ENCODE assay signal across 12 cellular contexts in the genomic region with DNA sequence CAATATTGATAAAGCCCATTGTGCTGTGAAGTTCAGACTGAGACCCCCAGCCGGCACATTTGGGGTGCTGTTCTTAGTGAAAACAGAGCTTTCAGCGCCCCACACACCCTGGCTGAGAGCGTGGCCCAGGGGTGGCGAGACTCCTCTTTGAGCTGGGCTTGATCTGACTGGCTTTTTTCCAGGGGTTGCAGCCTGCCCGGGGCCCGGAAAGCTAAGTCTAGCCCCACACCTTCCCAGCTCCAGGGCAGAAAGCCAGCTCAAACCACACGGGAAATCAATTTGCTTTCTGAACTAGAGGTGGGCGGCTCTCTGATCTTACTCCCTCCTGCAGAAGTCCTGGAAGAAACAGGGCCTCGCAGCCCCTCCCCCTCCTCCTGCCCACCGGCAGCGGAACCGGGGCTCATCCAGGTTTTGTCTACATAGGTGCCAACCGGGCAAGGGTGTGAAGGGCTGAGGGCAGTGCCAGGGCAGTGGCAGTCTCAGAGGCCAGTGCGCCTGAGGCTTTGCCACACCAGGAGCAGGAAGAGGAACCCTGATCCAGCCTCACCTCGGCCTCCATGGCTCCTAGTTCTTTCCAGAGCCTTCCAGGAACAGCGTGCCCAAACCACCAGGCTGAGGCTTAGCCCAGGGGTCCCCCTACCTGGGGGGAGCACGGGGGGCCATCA.
"Had no signal": no experiment of that assay in that cellular context is flagged by ENCODE, and none has a peak within 500 bp of the region (broad histone marks: within the 10 kb centered on the region; RNA-seq: fewer than 3 reads in every experiment).

No MANE protein-coding gene starts in this region.

- H2AFZ ChIP-seq: parathyroid adenoma had no signal

- H3K36me3 Mint-ChIP-seq: activated naive CD4-positive, alpha-beta T cell treated with anti-CD3 and anti-CD28 coated beads, Interleukin-2, amount 10 ng/mL, durations not matched to agents 7 days and 5 days; naive B cell had no signal

- H3K27me3 Mint-ChIP-seq: activated T-helper 17 cell treated with anti-CD3 and anti-CD28 coated beads, Interleukin-2, amount 50 U/mL, for 72 hours had no signal

- H3K4me1 Mint-ChIP-seq: activated naive CD4-positive, alpha-beta T cell treated with anti-CD3 and anti-CD28 coated beads, Interleukin-2, amount 10 ng/mL, durations not matched to agents 7 days and 5 days; activated T-helper 17 cell treated with anti-CD3 and anti-CD28 coated beads, Interleukin-2, amount 50 U/mL, for 72 hours; naive B cell had no signal

- H3K9ac ChIP-seq: parathyroid adenoma had no signal

- DNase-seq: activated naive CD4-positive, alpha-beta T cell treated with anti-CD3 and anti-CD28 coated beads, Interleukin-2, amount 10 ng/mL, durations not matched to agents 7 days and 5 days; activated T-cell treated with anti-CD3 and anti-CD28 coated beads for 4 hours; dorsolateral prefrontal cortex; islet precursor cell; naive B cell; stimulated activated CD4-positive, alpha-beta T cell treated with anti-CD3 and anti-CD28 coated beads, Interleukin-12 subunit alpha, Interleukin-12 subunit beta, amount 100 ng/mL, for 4 hours; stimulated activated CD4-positive, alpha-beta T cell treated with anti-CD3 and anti-CD28 coated beads, Interleukin-2, amount 100 ng/mL, for 24 hours had no signal

- H3K9me3 Mint-ChIP-seq: activated naive CD4-positive, alpha-beta T cell treated with anti-CD3 and anti-CD28 coated beads, Interleukin-2, amount 10 ng/mL, durations not matched to agents 7 days and 5 days; activated T-helper 17 cell treated with anti-CD3 and anti-CD28 coated beads, Interleukin-2, amount 50 U/mL, for 72 hours; naive B cell had no signal

- H3K27ac ChIP-seq: dorsolateral prefrontal cortex, gastroesophageal sphincter, left lung, parathyroid adenoma, thoracic aorta had no signal

- H3K79me2 ChIP-seq: parathyroid adenoma had no signal

- H3K27ac Mint-ChIP-seq: activated naive CD4-positive, alpha-beta T cell treated with anti-CD3 and anti-CD28 coated beads, Interleukin-2, amount 10 ng/mL, durations not matched to agents 7 days and 5 days; activated T-helper 17 cell treated with anti-CD3 and anti-CD28 coated beads, Interleukin-2, amount 50 U/mL, for 72 hours; naive B cell had no signal

- H3K9me3 ChIP-seq: gastroesophageal sphincter, left lung, thoracic aorta had no signal

- H3K4me1 ChIP-seq: gastroesophageal sphincter, left lung, parathyroid adenoma had no signal

- H3K4me3 Mint-ChIP-seq: activated naive CD4-positive, alpha-beta T cell treated with anti-CD3 and anti-CD28 coated beads, Interleukin-2, amount 10 ng/mL, durations not matched to agents 7 days and 5 days; activated T-helper 17 cell treated with anti-CD3 and anti-CD28 coated beads, Interleukin-2, amount 50 U/mL, for 72 hours; naive B cell had no signal

- H3K36me3 ChIP-seq: gastroesophageal sphincter, left lung, thoracic aorta had no signal

- H3K4me3 ChIP-seq: dorsolateral prefrontal cortex, gastroesophageal sphincter, left lung, thoracic aorta had no signal
